In the genomic region with DNA sequence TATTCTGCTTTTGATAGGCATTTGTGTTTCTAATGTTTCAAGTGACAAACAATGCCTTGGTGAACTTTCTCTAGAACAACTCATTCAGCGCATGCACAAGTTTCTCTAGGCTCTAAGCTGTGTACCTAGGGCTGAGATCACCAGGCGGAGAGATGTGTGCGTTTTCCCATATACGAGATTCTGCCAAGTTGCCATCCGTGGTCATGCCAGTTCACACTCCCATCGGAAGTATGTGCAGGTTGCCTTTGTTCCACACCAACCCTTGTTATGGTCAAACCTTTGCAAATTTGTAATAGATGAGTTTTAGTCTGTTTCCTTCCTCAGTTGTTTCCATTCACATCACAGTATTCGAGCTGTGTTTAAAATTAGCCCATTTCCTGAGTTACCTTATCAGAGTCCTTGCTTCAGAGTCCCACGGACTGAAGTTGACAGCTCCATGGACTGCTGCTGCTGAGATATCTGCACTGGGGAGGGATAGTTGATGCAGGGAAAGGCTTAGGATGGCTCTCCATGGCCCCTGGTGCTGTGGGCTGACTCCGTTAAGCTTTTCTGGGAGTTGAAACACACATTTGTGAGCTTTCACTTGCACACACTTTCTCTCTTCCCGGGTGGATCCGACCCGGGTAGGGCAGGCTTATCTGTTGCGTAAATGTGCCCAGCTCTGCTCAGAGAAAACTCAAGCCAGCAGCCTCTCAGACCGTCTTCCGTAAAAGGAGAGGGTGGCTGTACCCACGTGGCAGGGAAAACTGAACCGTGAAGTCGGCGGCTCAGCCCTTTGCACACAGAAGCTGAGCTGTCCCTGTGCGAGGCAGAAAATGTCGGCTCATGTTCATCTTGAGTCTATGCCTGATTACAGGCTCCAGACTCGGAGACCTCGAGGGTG, we compare ENCODE assay signal across 7 cellular contexts. TPM values are rescaled to one million over a fixed set of nuclear protein-coding genes. Genes with fewer than 3 reads are reported as not detected.
DNase-seq lines count a peak whose midpoint lies in the region; ATAC-seq and TF ChIP-seq lines count a peak whose summit lies in the region.

No MANE protein-coding gene starts in this region.

- peak overlapping the region in 3 of 4 donors; percentile 26 to 43 (median 39) for H3K4me3 ChIP-seq in sigmoid colon

- no peak for TF ChIP-seq CTCF in sigmoid colon (IDR thresholded peaks at IDR 0.05)

- H3K27ac ChIP-seq in sigmoid colon: peak overlapping the region; percentile 80 to 91 (median 82)

- DNase-seq in OCI-M1 (lab: John Stamatoyannopoulos, UW) (peak; percentile 75), astrocyte of the hippocampus (ENCODE audit: low read depth, low spot score) (peak; percentile 72), hippocampal formation (lab: John Stamatoyannopoulos, UW) (peak; percentile 56 to 62), sigmoid colon (peak; percentile 93), NCI-H1930 (lab: John Stamatoyannopoulos, UW) (no peak)

- H3K36me3 ChIP-seq in sigmoid colon: no peaks in the 10 kb centered on the region

- peak; percentile 63 to 66 for TF ChIP-seq POLR2A in sigmoid colon (IDR thresholded peaks at IDR 0.05)

- no peaks in the 10 kb centered on the region for H3K27me3 ChIP-seq in sigmoid colon

- no peaks in the 10 kb centered on the region for H3K9me3 ChIP-seq in sigmoid colon

- ATAC-seq in GM18861 (IDR thresholded peaks at IDR 0.05; ENCODE audit: unreplicated experiment) (peak; percentile 79), HG02884 (IDR thresholded peaks at IDR 0.05; ENCODE audit: unreplicated experiment) (peak; percentile 84)

- intact Hi-C loops in sigmoid colon (cut with DNase I): loop anchor here (10.0 kb wide), 1 partner anchor 177 kb away; no protein-coding TSS in a partner anchor

- H3K4me1 ChIP-seq in sigmoid colon: peaks cover 0 to 82% (median 73%) of the 10 kb centered on the region in 4 donors

- WGBS in sigmoid colon, 2 donors: 36 to 46% methylated on average over 23 of the region's 23 CpGs

- no peak for TF ChIP-seq EP300 in sigmoid colon (IDR thresholded peaks at IDR 0.05)

RNA-seq across cellular contexts. Expression of gene HK1, which starts 49.4 kb away (rescaled TPM):
- 10 to 100 TPM; 60.7 to 74.9 (median 69.1) TPM for total RNA-seq in sigmoid colon
- 10 to 100 TPM; 23.4 to 65.8 (median 34.4) TPM for polyA plus RNA-seq in sigmoid colon

Comparison
In these comparisons a context has a peak if more than half of its experiments do, and no peak if none do; other contexts are left out.
1. DNase-seq: peak in OCI-M1 (single experiment), astrocyte of the hippocampus (single experiment), hippocampal formation (2 of 2) and sigmoid colon (single experiment); none in NCI-H1930 (0 of 2).